ENCODE assay signal across 9 cellular contexts in the genomic region with DNA sequence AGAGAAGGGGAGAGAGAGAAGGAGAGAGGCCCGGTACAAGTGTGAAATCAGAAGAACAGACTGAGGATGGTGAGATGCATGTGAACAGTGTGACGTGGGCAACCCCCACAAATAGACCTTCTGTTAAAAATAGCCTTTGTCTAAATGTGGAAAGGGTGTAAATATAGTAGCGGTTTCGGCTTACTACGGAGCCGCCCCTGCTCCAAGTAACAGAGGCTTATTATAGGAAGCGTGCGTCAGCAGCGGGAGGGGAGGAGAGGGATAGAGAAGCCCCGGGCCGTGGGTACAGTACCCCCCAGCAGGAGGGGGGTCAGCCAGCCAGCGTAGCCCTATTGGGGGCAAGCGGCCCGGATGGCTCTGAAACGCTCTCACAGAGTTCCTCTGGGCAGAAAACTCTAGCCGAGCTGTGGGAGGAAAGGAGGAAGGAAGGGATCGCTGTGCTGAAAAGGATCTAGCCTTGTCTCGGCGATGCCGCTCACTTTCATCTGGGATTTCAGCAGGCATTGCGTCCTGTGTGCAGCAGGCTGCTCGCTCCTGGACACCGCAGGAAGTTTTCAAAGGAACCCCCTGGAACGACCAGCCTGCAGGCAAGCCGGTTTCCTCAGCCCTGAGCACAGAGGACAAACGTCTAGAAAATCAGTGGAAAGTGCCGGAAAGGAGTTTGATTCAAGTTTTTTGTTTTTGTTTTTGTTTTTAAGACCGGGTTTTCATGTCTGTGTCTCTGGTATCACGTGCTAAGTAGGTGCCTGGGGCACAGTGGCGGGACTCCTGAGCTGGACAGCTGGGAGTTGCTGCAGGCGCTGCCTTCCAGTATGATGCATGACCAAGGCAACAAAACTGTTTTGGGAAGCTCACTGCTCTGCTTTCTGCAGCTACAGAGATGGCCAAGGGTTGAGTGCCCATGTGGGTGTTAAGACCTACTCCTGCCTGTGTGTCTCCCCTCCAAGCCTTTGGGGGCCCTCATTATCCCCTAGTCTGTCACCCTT.
A peak's percentile ranks its signal among the peaks of the same experiment; 100 is the strongest.
DNase-seq lines count a peak whose midpoint lies in the region; ATAC-seq and TF ChIP-seq lines count a peak whose summit lies in the region.
"Had no signal": no experiment of that assay in that cellular context is flagged by ENCODE, and none has a peak within 500 bp of the region (broad histone marks: within the 10 kb centered on the region; RNA-seq: fewer than 3 reads in every experiment).

No MANE protein-coding gene starts in this region.

- H3K36me3 Mint-ChIP-seq in endothelial cell (ENCODE audit: low read depth, unreplicated experiment) (peaks cover 8% of the 10 kb centered on the region), mesothelial cell of epicardium (no peaks in the 10 kb centered on the region)
- H3K36me3 Mint-ChIP-seq: IgD-negative memory B cell had no signal

- ATAC-seq in GM21723 (IDR thresholded peaks at IDR 0.05; ENCODE audit: unreplicated experiment) = peak; percentile 71
- peak; percentile 71 for ATAC-seq in PC-3
- ATAC-seq in upper lobe of right lung = peak; percentile 69

- H3K27ac ChIP-seq in PC-3 (ENCODE audit: low read length) (no peak overlapping the region), upper lobe of right lung (peak overlapping the region; percentile 49)

- POLR2A ChIA-PET in PC-3 (lab: Charles Lee; ENCODE audit: unreplicated experiment) = no interaction called here

- peaks cover 46% of the 10 kb centered on the region for H3K4me1 Mint-ChIP-seq in endothelial cell (ENCODE audit: unreplicated experiment)
- peaks cover 20% of the 10 kb centered on the region for H3K4me1 Mint-ChIP-seq in mesothelial cell of epicardium

- intact Hi-C loops in PC-3 (cut with micrococcal nuclease) = no loop called here
- intact Hi-C loops in upper lobe of right lung (cut with DNase I) = no loop called here

- CTCF ChIA-PET in PC-3 (lab: Charles Lee) = no interaction called here

- no peaks in the 10 kb centered on the region for H3K9me2 ChIP-seq in PC-3 (replicated peaks; ENCODE audit: low read length)

- H3K36me3 ChIP-seq in PC-3 (ENCODE audit: low read depth, low read length) = no peaks in the 10 kb centered on the region
- no peaks in the 10 kb centered on the region for H3K36me3 ChIP-seq in upper lobe of right lung

- peak; percentile 95 for DNase-seq in EH (ENCODE audit: low read depth)
- DNase-seq in PC-3 = peak; percentile 40
- DNase-seq in endothelial cell (ENCODE audit: low spot score) = peak; percentile 45
- DNase-seq in mesothelial cell of epicardium (ENCODE audit: low spot score in 2 of 2, unreplicated experiment in 2 of 2) = no peak
- no peak for DNase-seq in upper lobe of right lung
- DNase-seq in activated effector memory CD4-positive, alpha-beta T cell treated with Interleukin-2 at 50 U/mL for 16 hours = no peak
- DNase-seq in NCI-H1092 treated with DMSO at 0.1 percent for 48 hours (lab: John Stamatoyannopoulos, UW) = no peak

- H2AFZ ChIP-seq in PC-3 (ENCODE audit: low read length) = peak overlapping the region; percentile 84

- H3K4me1 ChIP-seq in PC-3 (ENCODE audit: insufficient read depth, low read length) = peaks cover 11% of the 10 kb centered on the region
- H3K4me1 ChIP-seq in upper lobe of right lung = peaks cover 15% of the 10 kb centered on the region

- TF ChIP-seq CTCF in PC-3 (conservative IDR thresholded peaks at IDR 0.05; ENCODE audit: low read depth, low read length) (no peak), endothelial cell (IDR thresholded peaks at IDR 0.05; ENCODE audit: unreplicated experiment) (no peak), mesothelial cell of epicardium (IDR thresholded peaks at IDR 0.05; ENCODE audit: unreplicated experiment) (no peak), upper lobe of right lung (IDR thresholded peaks at IDR 0.05) (no peak)

- H3K4me3 Mint-ChIP-seq in endothelial cell (ENCODE audit: unreplicated experiment) = peak overlapping the region; percentile 66
- H3K4me3 Mint-ChIP-seq in mesothelial cell of epicardium = peak overlapping the region; percentile 32

- H3K4me2 ChIP-seq in PC-3 (ENCODE audit: low read length) = peak overlapping the region; percentile 88

- H3K27ac Mint-ChIP-seq in endothelial cell (ENCODE audit: unreplicated experiment) (peak overlapping the region; percentile 24), mesothelial cell of epicardium (no peak overlapping the region)

- H3K4me3 ChIP-seq in PC-3 (ENCODE audit: low read length) (peak overlapping the region; percentile 67), upper lobe of right lung (peak overlapping the region; percentile 32)

- no peaks in the 10 kb centered on the region for H3K79me2 ChIP-seq in PC-3 (ENCODE audit: low read length)

- no peaks in the 10 kb centered on the region for H3K9me3 ChIP-seq in PC-3 (ENCODE audit: low read length)
- H3K9me3 ChIP-seq in upper lobe of right lung = no peaks in the 10 kb centered on the region

- BruUV-seq in PC-3 (replicated peaks; lab: Mats Ljungman, UMichigan) = no TSS peak

- no peaks in the 10 kb centered on the region for H4K20me1 ChIP-seq in PC-3 (ENCODE audit: low read length)

- H3K9me3 Mint-ChIP-seq in endothelial cell (ENCODE audit: unreplicated experiment) (no peaks in the 10 kb centered on the region), mesothelial cell of epicardium (peaks cover 4% of the 10 kb centered on the region)

- no peaks in the 10 kb centered on the region for H3F3A ChIP-seq in PC-3 (ENCODE audit: low read length, unreplicated experiment)

- H3K9ac ChIP-seq in PC-3 (ENCODE audit: low read length) = no peak overlapping the region

- H3K27me3 ChIP-seq in PC-3 (ENCODE audit: low read length) (0 out of 2 replicates have a peak, but pooled peaks cover 9% of the 10 kb centered on the region), upper lobe of right lung (no peaks in the 10 kb centered on the region)

- H3K27me3 Mint-ChIP-seq in endothelial cell (ENCODE audit: unreplicated experiment) = no peaks in the 10 kb centered on the region
- H3K27me3 Mint-ChIP-seq in mesothelial cell of epicardium (ENCODE audit: low read depth) = no peaks in the 10 kb centered on the region

Comparison
In these comparisons a context has a peak if more than half of its experiments do, and no peak if none do; other contexts are left out.
1. DNase-seq: peak in EH (single experiment), PC-3 (single experiment) and endothelial cell (single experiment); none in mesothelial cell of epicardium (0 of 2), upper lobe of right lung (single experiment), activated effector memory CD4-positive, alpha-beta T cell treated with Interleukin-2 at 50 U/mL for 16 hours (single experiment) and NCI-H1092 treated with DMSO at 0.1 percent for 48 hours (single experiment).
2. Peak in every context shown above with its lines, with median percentiles within 50 percentile points of each other: ATAC-seq.